16 cellular contexts compared by ENCODE assay signal in the genomic region with DNA sequence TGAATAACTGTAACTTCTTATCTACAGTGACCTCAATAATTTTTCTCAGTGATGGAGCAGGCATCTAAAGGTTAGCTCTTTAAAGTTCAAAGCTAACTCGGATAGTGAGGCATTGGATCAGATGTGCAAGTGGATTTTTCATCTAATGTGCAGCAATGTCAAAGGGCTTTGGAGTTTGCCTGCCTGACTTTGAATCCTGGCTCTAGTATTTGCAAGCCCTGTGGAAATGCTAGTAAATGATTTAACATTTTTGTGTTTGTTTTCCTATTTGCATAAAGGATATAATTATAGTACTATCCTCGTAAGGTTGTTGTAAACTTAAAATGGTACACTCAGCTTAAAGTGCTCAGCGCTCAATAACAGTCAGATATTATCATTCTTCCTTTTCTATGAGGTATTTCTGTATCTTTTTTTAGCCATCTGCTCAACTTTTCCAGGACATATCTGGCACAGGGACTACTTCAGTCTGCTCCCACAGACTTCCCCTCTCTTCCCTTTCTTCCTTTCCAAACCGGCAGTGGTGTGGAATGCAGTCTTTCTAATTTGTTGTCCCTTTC.
DNase-seq lines count a peak whose midpoint lies in the region; ATAC-seq, FAIRE-seq and TF ChIP-seq lines count a peak whose summit lies in the region.
"Had no signal": no experiment of that assay in that cellular context is flagged by ENCODE, and none has a peak within 500 bp of the region (broad histone marks: within the 10 kb centered on the region; RNA-seq: fewer than 3 reads in every experiment).

No MANE protein-coding gene starts in this region.

- CTCF ChIA-PET in H1 (lab: Charles Lee; ENCODE audit: partially characterized antibody) = no interaction called here

- H3K4me3 ChIP-seq in H1 (ENCODE audit: extremely low read depth in 1 of 4, insufficient read depth in 2 of 4, low read depth in 3 of 4, low read length in 4 of 4) = no peak overlapping the region
- H3K4me3 ChIP-seq in stomach = no peak overlapping the region
- H3K4me3 ChIP-seq: MG63 had no signal

- no peaks in the 10 kb centered on the region for H3K23me2 ChIP-seq in H1 (ENCODE audit: low read depth, low read length)

- H3K36me3 Mint-ChIP-seq in nephron progenitor cell (ENCODE audit: low read depth) = no peaks in the 10 kb centered on the region
- H3K36me3 Mint-ChIP-seq: activated naive CD8-positive, alpha-beta T cell treated with anti-CD3 and anti-CD28 coated beads, Interleukin-2, amount 10 ng/mL, durations not matched to agents 7 days and 5 days; CD4-positive, CD25-positive, alpha-beta regulatory T cell had no signal

- H3K79me2 ChIP-seq in H1 (ENCODE audit: control insufficient read depth in 1 of 2, insufficient read depth in 2 of 2, low read length in 2 of 2) = no peaks in the 10 kb centered on the region

- no peak overlapping the region for H2BK20ac ChIP-seq in H1 (ENCODE audit: low read length)

- no peaks in the 10 kb centered on the region for H3K4me1 ChIP-seq in H1 (replicated peaks in 1 of 4; ENCODE audit: control insufficient read depth in 3 of 4, insufficient read depth in 4 of 4, low read length in 3 of 4)
- peaks cover 16 to 75% (median 57%) of the 10 kb centered on the region in 4 donors for H3K4me1 ChIP-seq in stomach

- no peak overlapping the region for H3K27ac Mint-ChIP-seq in nephron progenitor cell
- H3K27ac Mint-ChIP-seq: activated naive CD8-positive, alpha-beta T cell treated with anti-CD3 and anti-CD28 coated beads, Interleukin-2, amount 10 ng/mL, durations not matched to agents 7 days and 5 days; CD4-positive, CD25-positive, alpha-beta regulatory T cell; stimulated activated naive CD8-positive, alpha-beta T cell treated with anti-CD3 and anti-CD28 coated beads, Interleukin-15, Interleukin-2, amounts not matched to agents 100 ng/mL and 50 ng/mL, for 24 hours had no signal

- no peak for TF ChIP-seq RAD21 in H1 (IDR thresholded peaks at IDR 0.05 in 1 of 2, conservative IDR thresholded peaks at IDR 0.05 in 1 of 2; ENCODE audit: low read depth in 2 of 2, low read length in 2 of 2)

- no peak overlapping the region for H3K4ac ChIP-seq in H1 (replicated peaks; ENCODE audit: insufficient read length, low read depth, low read length)

- no peaks in the 10 kb centered on the region for H3K79me1 ChIP-seq in H1 (ENCODE audit: low read depth, low read length)

- peaks cover 15% of the 10 kb centered on the region for H3K4me1 Mint-ChIP-seq in nephron progenitor cell
- H3K4me1 Mint-ChIP-seq: activated naive CD8-positive, alpha-beta T cell treated with anti-CD3 and anti-CD28 coated beads, Interleukin-2, amount 10 ng/mL, durations not matched to agents 7 days and 5 days; CD4-positive, CD25-positive, alpha-beta regulatory T cell had no signal

- no peak overlapping the region for H3K23ac ChIP-seq in H1 (ENCODE audit: insufficient read length)

- H3K27me3 Mint-ChIP-seq in nephron progenitor cell (ENCODE audit: low read depth, poor library complexity) = peaks cover 4% of the 10 kb centered on the region

- 91% methylated on average over 4 of the region's 4 CpGs; no CpG with 5 or more reads in 1 of the 2 experiments for WGBS in H1 (ENCODE audit: extremely low coverage in 1 of 2, insufficient coverage in 1 of 2, insufficient read length in 1 of 2, insufficient replicate concordance in 2 of 2, low coverage in 1 of 2, low lambda C conversion rate in 2 of 2, missing lambda C conversion rate in 1 of 2), 2 experiments
- 13 to 31% (median 15%) methylated on average over 4 of the region's 4 CpGs for WGBS in stomach, 5 donors

- H3K27me3 ChIP-seq in H1 (replicated peaks in 1 of 4; ENCODE audit: control insufficient read depth in 3 of 4, extremely low read depth in 1 of 4, insufficient read depth in 3 of 4, low read length in 3 of 4) (no peaks in the 10 kb centered on the region), stomach (no peaks in the 10 kb centered on the region)
- H3K27me3 ChIP-seq: MG63 had no signal

- H3K4me2 ChIP-seq in H1 (ENCODE audit: insufficient read depth in 1 of 2, low read depth in 2 of 2, low read length in 2 of 2) = no peak overlapping the region

- no peak overlapping the region for H2BK12ac ChIP-seq in H1 (ENCODE audit: low read depth, low read length)

- TF ChIP-seq CTCF in H1 (IDR thresholded peaks at IDR 0.05; ENCODE audit: control extremely low read depth in 1 of 3, insufficient read depth in 1 of 3, low read depth in 1 of 3, low read length in 3 of 3) = no peak
- TF ChIP-seq CTCF in stomach (IDR thresholded peaks at IDR 0.05) = no peak
- TF ChIP-seq CTCF in nephron progenitor cell (IDR thresholded peaks at IDR 0.05) = no peak
- no peak for TF ChIP-seq CTCF in GM10266 (IDR thresholded peaks at IDR 0.05; ENCODE audit: control insufficient read depth, insufficient read depth, low read depth, missing control alignments)

- TF ChIP-seq EP300 in H1 (IDR thresholded peaks at IDR 0.05; ENCODE audit: borderline replicate concordance in 1 of 2, low read depth in 2 of 2, low read length in 2 of 2) (no peak), stomach (IDR thresholded peaks at IDR 0.05) (no peak)

- no peaks in the 10 kb centered on the region for H4K20me1 ChIP-seq in H1 (replicated peaks in 1 of 2; ENCODE audit: control insufficient read depth in 1 of 2, insufficient read depth in 2 of 2, low read length in 2 of 2)

- no peak overlapping the region for H3K56ac ChIP-seq in H1 (replicated peaks; ENCODE audit: insufficient read length, low read depth, low read length)

- H3K9me3 ChIP-seq in H1 (ENCODE audit: insufficient read depth in 2 of 2, low read depth in 1 of 2, low read length in 1 of 2) = no peaks in the 10 kb centered on the region
- H3K9me3 ChIP-seq in stomach = no peaks in the 10 kb centered on the region
- H3K9me3 ChIP-seq: MG63 had no signal

- TF ChIP-seq POLR2A in H1 (IDR thresholded peaks at IDR 0.05; ENCODE audit: control extremely low read depth in 1 of 2, low read depth in 2 of 2, low read length in 2 of 2) = no peak
- TF ChIP-seq POLR2A in stomach (IDR thresholded peaks at IDR 0.05) = no peak

- no peak overlapping the region for H3K14ac ChIP-seq in H1 (ENCODE audit: insufficient read length)

- DNase-seq in LHCN-M2 (ENCODE audit: low read depth) = peak; percentile 41
- DNase-seq in H1 (ENCODE audit: low read depth in 1 of 2, low spot score in 2 of 2) = no peak
- DNase-seq in left colon = no peak
- no peak for DNase-seq in stomach
- no peak for DNase-seq in UCSD-AML1 (lab: John Stamatoyannopoulos, UW; ENCODE audit: unreplicated experiment)
- DNase-seq in nephron progenitor cell = no peak
- DNase-seq in GM10266 (ENCODE audit: extremely low spot score) = no peak
- DNase-seq: activated naive CD8-positive, alpha-beta T cell treated with anti-CD3 and anti-CD28 coated beads, Interleukin-2, amount 10 ng/mL, durations not matched to agents 7 days and 5 days; activated T-cell treated with anti-CD3 and anti-CD28 coated beads for 4 hours; CD4-positive, CD25-positive, alpha-beta regulatory T cell; cortex of kidney; H7; MG63; NCI-H2171 treated with DMSO at 0.1 percent for 48 hours had no signal

- no peak overlapping the region for H3K4me3 Mint-ChIP-seq in nephron progenitor cell
- H3K4me3 Mint-ChIP-seq: activated naive CD8-positive, alpha-beta T cell treated with anti-CD3 and anti-CD28 coated beads, Interleukin-2, amount 10 ng/mL, durations not matched to agents 7 days and 5 days; CD4-positive, CD25-positive, alpha-beta regulatory T cell; stimulated activated naive CD8-positive, alpha-beta T cell treated with anti-CD3 and anti-CD28 coated beads, Interleukin-15, Interleukin-2, amounts not matched to agents 100 ng/mL and 50 ng/mL, for 24 hours had no signal

- no peak overlapping the region for H3K9ac ChIP-seq in H1 (replicated peaks in 1 of 4; ENCODE audit: extremely low read depth in 1 of 4, low read depth in 3 of 4, low read length in 3 of 4)

- ATAC-seq in left colon = peak; percentile 93
- no peak for ATAC-seq in GM21723 (IDR thresholded peaks at IDR 0.05; ENCODE audit: unreplicated experiment)

- 0 out of 2 replicates have a peak overlapping the region, but pooled peaks have one; percentile 69 for H2AFZ ChIP-seq in H1 (ENCODE audit: low read length)

- no peak overlapping the region for H3K18ac ChIP-seq in H1 (ENCODE audit: extremely low read depth, low read length)

- H3K27ac ChIP-seq in H1 (ENCODE audit: low read depth, low read length) (no peak overlapping the region), stomach (peak overlapping the region; percentile 27 to 73 (median 45))

- intact Hi-C loops in left colon (cut with DNase I, micrococcal nuclease) = no loop called here
- intact Hi-C loops in stomach (cut with DNase I; ENCODE audit: low total_unique reads) = no loop called here

- no peaks in the 10 kb centered on the region for H3K9me3 Mint-ChIP-seq in nephron progenitor cell
- H3K9me3 Mint-ChIP-seq: activated naive CD8-positive, alpha-beta T cell treated with anti-CD3 and anti-CD28 coated beads, Interleukin-2, amount 10 ng/mL, durations not matched to agents 7 days and 5 days; CD4-positive, CD25-positive, alpha-beta regulatory T cell; stimulated activated naive CD8-positive, alpha-beta T cell treated with anti-CD3 and anti-CD28 coated beads, Interleukin-15, Interleukin-2, amounts not matched to agents 100 ng/mL and 50 ng/mL, for 24 hours had no signal

- no peak overlapping the region for H2AK5ac ChIP-seq in H1 (ENCODE audit: low read depth, low read length)

- no peak overlapping the region for H4K8ac ChIP-seq in H1 (ENCODE audit: extremely low read depth, insufficient read depth, low read length)

- H2BK120ac ChIP-seq in H1 (replicated peaks; ENCODE audit: low read depth, low read length) = no peak overlapping the region

- no peak overlapping the region for H2BK5ac ChIP-seq in H1 (ENCODE audit: low read depth, low read length)

- no peak overlapping the region for H4K5ac ChIP-seq in H1 (ENCODE audit: insufficient read length, low read depth, low read length)

- no peak overlapping the region for H4K91ac ChIP-seq in H1 (replicated peaks; ENCODE audit: insufficient read length, low read length)

- no peak overlapping the region for H2BK15ac ChIP-seq in H1 (ENCODE audit: low read length)

- POLR2A ChIA-PET in H1 (lab: Charles Lee; ENCODE audit: partially characterized antibody) = no interaction called here

- H3K36me3 ChIP-seq in H1 (ENCODE audit: control insufficient read depth in 2 of 4, insufficient read depth in 4 of 4, low read length in 3 of 4) = no peaks in the 10 kb centered on the region
- H3K36me3 ChIP-seq in stomach = no peaks in the 10 kb centered on the region
- H3K36me3 ChIP-seq: MG63 had no signal

- FAIRE-seq in H1 (lab: Jason Lieb, UNC) = peak; percentile 39

TF ChIP-seq in H1, 55 proteins besides CTCF, POLR2A, EP300 and RAD21:
- TF ChIP-seq BCL11A (IDR thresholded peaks at IDR 0.05; ENCODE audit: low read depth in 2 of 2, low read length in 2 of 2) (no peak), KDM4A (IDR thresholded peaks at IDR 0.05; ENCODE audit: low read depth, low read length, severe bottlenecking) (no peak), SP2 (IDR thresholded peaks at IDR 0.05; ENCODE audit: low read length) (no peak), FOSL1 (IDR thresholded peaks at IDR 0.05; ENCODE audit: insufficient read depth, low read depth, low read length) (no peak), CREB1 (IDR thresholded peaks at IDR 0.05) (no peak)
